In genomic region chr9:111598730-111599091, GRCh38 we compare ENCODE assay signal across 1 cellular context.
TF ChIP-seq lines count a peak whose summit lies in the region.

No MANE protein-coding gene starts in this region.

TF ChIP-seq in GM23338, 12 proteins besides CTCF, POLR2A, EP300 and RAD21 (continued from another document):
- TF ChIP-seq ETS1 (IDR thresholded peaks at IDR 0.05) (no peak), JUNB (IDR thresholded peaks at IDR 0.05; ENCODE audit: unreplicated experiment) (no peak), EZH2phosphoT487 (IDR thresholded peaks at IDR 0.05; ENCODE audit: unreplicated experiment) (no peak), STAT1 (IDR thresholded peaks at IDR 0.05; ENCODE audit: unreplicated experiment) (no peak), REST (IDR thresholded peaks at IDR 0.05; ENCODE audit: unreplicated experiment) (no peak), CREB1 (CRISPR knock-in tag; IDR thresholded peaks at IDR 0.05; ENCODE audit: low read depth) (no peak), ZNF114 (CRISPR knock-in tag; IDR thresholded peaks at IDR 0.05) (no peak)
